Comparison of ENCODE assay signal across 12 cellular contexts in the genomic region with DNA sequence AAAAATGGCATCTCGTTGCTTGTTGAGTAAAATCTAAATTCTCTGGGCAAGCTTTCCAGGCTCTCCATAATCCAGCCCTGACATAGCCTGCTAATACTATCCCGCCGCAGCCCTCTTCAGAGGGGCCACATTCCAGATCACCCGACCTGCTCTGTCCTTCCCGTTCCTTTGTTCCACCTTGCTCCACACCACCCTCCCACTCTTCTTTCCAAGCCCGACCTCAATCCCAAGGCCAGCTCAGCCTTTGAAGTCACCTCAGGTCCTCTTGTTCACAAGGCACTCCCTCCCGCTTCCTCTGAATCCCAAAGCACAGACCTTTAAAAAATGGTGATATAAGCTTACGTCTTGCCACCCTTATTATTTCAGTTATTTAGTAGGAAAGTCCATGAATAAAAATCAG.
DNase-seq lines count a peak whose midpoint lies in the region; ATAC-seq and TF ChIP-seq lines count a peak whose summit lies in the region.
"Had no signal": no experiment of that assay in that cellular context is flagged by ENCODE, and none has a peak within 500 bp of the region (broad histone marks: within the 10 kb centered on the region; RNA-seq: fewer than 3 reads in every experiment).

No MANE protein-coding gene starts in this region.

- H4K91ac ChIP-seq in neuronal stem cell (ENCODE audit: low read depth, low read length, poor library complexity), result no peak overlapping the region

- no peak overlapping the region for H3K23ac ChIP-seq in neuronal stem cell (ENCODE audit: low read depth, low read length, poor library complexity)

- H3K4me2 ChIP-seq in neuronal stem cell (ENCODE audit: insufficient read depth, low read length, poor library complexity, severe bottlenecking), result no peak overlapping the region

- no peak overlapping the region for H2BK120ac ChIP-seq in neuronal stem cell (ENCODE audit: low read depth, low read length)

- TF ChIP-seq CTCF in left ventricle myocardium inferior (IDR thresholded peaks at IDR 0.05; ENCODE audit: borderline replicate concordance) (no peak), vagina (IDR thresholded peaks at IDR 0.05) (no peak)

- H2BK12ac ChIP-seq in neuronal stem cell (ENCODE audit: low read length), result no peak overlapping the region

- no peak overlapping the region for H3K18ac ChIP-seq in neuronal stem cell (ENCODE audit: low read length)

- intact Hi-C loops in left ventricle myocardium inferior (cut with micrococcal nuclease) (no loop called here), left ventricle myocardium superior (cut with micrococcal nuclease) (no loop called here), vagina (cut with DNase I) (loop anchor here (5.0 kb wide), 1 partner anchor 46 kb away; no protein-coding TSS in a partner anchor)

- peak overlapping the region; percentile 66 for H2AFZ ChIP-seq in neuronal stem cell (ENCODE audit: low read length)

- H3K9ac ChIP-seq in neuronal stem cell (ENCODE audit: low read depth, low read length, poor library complexity), result no peak overlapping the region

- no peak overlapping the region for H2BK15ac ChIP-seq in neuronal stem cell (ENCODE audit: low read length)

- H3K14ac ChIP-seq in neuronal stem cell (ENCODE audit: low read length), result no peak overlapping the region

- H3K27me3 ChIP-seq in left ventricle myocardium inferior (ENCODE audit: low read depth) (no peaks in the 10 kb centered on the region), neuronal stem cell (ENCODE audit: control insufficient read depth in 3 of 3, insufficient read depth in 3 of 3, low read depth in 1 of 3, low read length in 3 of 3) (peaks cover 0 to 6% (median 0%) of the 10 kb centered on the region in 3 experiments), vagina (no peaks in the 10 kb centered on the region)

- H3K27ac ChIP-seq in left ventricle myocardium inferior (replicated peaks), result peak overlapping the region; percentile 95
- H3K27ac ChIP-seq in epithelial cell of prostate, result peak overlapping the region; percentile 86
- no peak overlapping the region for H3K27ac ChIP-seq in neuronal stem cell (replicated peaks; ENCODE audit: low read length)
- peak overlapping the region; percentile 98 for H3K27ac ChIP-seq in vagina

- no peak overlapping the region for H4K8ac ChIP-seq in neuronal stem cell (ENCODE audit: low read depth, low read length)

- no peak overlapping the region for H3K4me3 ChIP-seq in left ventricle myocardium inferior
- H3K4me3 ChIP-seq in neuronal stem cell (ENCODE audit: low read length in 2 of 2), result no peak overlapping the region
- H3K4me3 ChIP-seq in vagina, result no peak overlapping the region

- peak overlapping the region; percentile 50 for H2AK5ac ChIP-seq in neuronal stem cell (ENCODE audit: low read depth, low read length)

- H3K36me3 ChIP-seq in left ventricle myocardium inferior (no peaks in the 10 kb centered on the region), neuronal stem cell (replicated peaks in 1 of 2; ENCODE audit: control insufficient read depth in 2 of 2, insufficient read depth in 2 of 2, low read length in 2 of 2) (no peaks in the 10 kb centered on the region), vagina (no peaks in the 10 kb centered on the region)

- DNase-seq in left ventricle myocardium inferior (no peak), left ventricle myocardium superior (no peak), epithelial cell of prostate (ENCODE audit: low read depth, low spot score) (no peak), neuronal stem cell (ENCODE audit: low spot score) (no peak), vagina (ENCODE audit: extremely low spot score in 2 of 2) (no peak), cerebellum (ENCODE audit: low spot score) (no peak), 8988T (no peak)
- DNase-seq in activated CD4-positive, alpha-beta T cell treated with anti-CD3 and anti-CD28 coated beads, Interleukin-2, amount 50 U/mL, for 48 hours, result no peak
- DNase-seq: cerebellar nuclear complex; foreskin melanocyte; SHP77; stimulated activated CD4-positive, alpha-beta T cell treated with anti-CD3 and anti-CD28 coated beads, Interleukin-15, amount 100 ng/mL, for 24 hours had no signal

- H3K9me3 ChIP-seq in left ventricle myocardium inferior (replicated peaks), result no peaks in the 10 kb centered on the region
- H3K9me3 ChIP-seq in neuronal stem cell (replicated peaks in 1 of 2; ENCODE audit: control insufficient read depth in 2 of 2, insufficient read depth in 1 of 2, low read depth in 1 of 2, low read length in 2 of 2), result no peaks in the 10 kb centered on the region
- H3K9me3 ChIP-seq in vagina, result no peaks in the 10 kb centered on the region

- TF ChIP-seq POLR2A in vagina (IDR thresholded peaks at IDR 0.05), result no peak

- no peak overlapping the region for H3K4ac ChIP-seq in neuronal stem cell (ENCODE audit: low read length)

- no CpG with 5 or more reads among the region's 8 CpGs for WGBS in neuronal stem cell (ENCODE audit: extremely low coverage in 2 of 2, insufficient read length in 2 of 2, insufficient replicate concordance in 1 of 2), 2 donors

- no peaks in the 10 kb centered on the region for H3K79me1 ChIP-seq in neuronal stem cell (ENCODE audit: low read depth, low read length)

- no peak overlapping the region for H2BK5ac ChIP-seq in neuronal stem cell (ENCODE audit: low read length)

- no peak for ATAC-seq in left ventricle myocardium superior

- H3K4me1 ChIP-seq in left ventricle myocardium inferior, result peaks cover 39% of the 10 kb centered on the region
- H3K4me1 ChIP-seq in neuronal stem cell (ENCODE audit: control insufficient read depth in 2 of 2, insufficient read depth in 1 of 2, low read depth in 1 of 2, low read length in 2 of 2), result peaks cover 4 to 12% of the 10 kb centered on the region in 2 donors
- H3K4me1 ChIP-seq in vagina, result peaks cover 26% of the 10 kb centered on the region
